ENCODE assay signal across 24 cellular contexts in genomic region chr20:48625136-48625900, GRCh38.
DNase-seq lines count a peak whose midpoint lies in the region; ATAC-seq, FAIRE-seq and TF ChIP-seq lines count a peak whose summit lies in the region.
"Had no signal": no experiment of that assay in that cellular context is flagged by ENCODE, and none has a peak within 500 bp of the region (broad histone marks: within the 10 kb centered on the region; RNA-seq: fewer than 3 reads in every experiment).

No MANE protein-coding gene starts in this region.

- H3K4me1 Mint-ChIP-seq in endothelial cell (ENCODE audit: unreplicated experiment): peaks cover 4% of the 10 kb centered on the region
- peaks cover 32 to 34% of the 10 kb centered on the region in 2 donors for H3K4me1 Mint-ChIP-seq in natural killer cell

- WGBS in right lobe of liver (ENCODE audit: insufficient coverage, low coverage, low lambda C conversion rate, missing lambda C conversion rate): 82% methylated on average over 4 of the region's 29 CpGs
- WGBS in HepG2 (ENCODE audit: low lambda C conversion rate): 53% methylated on average over 25 of the region's 29 CpGs

- H3K4me1 ChIP-seq in right lobe of liver (peaks cover 0 to 3% (median 0%) of the 10 kb centered on the region in 4 donors), HepG2 (ENCODE audit: insufficient read depth, low read length) (peaks cover 18% of the 10 kb centered on the region), OCI-LY7 (ENCODE audit: insufficient read depth, low read length, poor library complexity, severe bottlenecking) (peaks cover 14% of the 10 kb centered on the region), ascending aorta (peaks cover under 1 to 10% of the 10 kb centered on the region in 2 donors)
- H3K4me1 ChIP-seq: BE2C had no signal

- POLR2A ChIA-PET in HepG2 (lab: Yijun Ruan, JAX) (no interaction called here), OCI-LY7 (lab: Charles Lee) (no interaction called here)

- peaks cover 34% of the 10 kb centered on the region for H3K27me3 Mint-ChIP-seq in endothelial cell (ENCODE audit: unreplicated experiment)
- H3K27me3 Mint-ChIP-seq in natural killer cell (ENCODE audit: low read depth in 2 of 2): no peaks in the 10 kb centered on the region

- H3K79me2 ChIP-seq in HepG2 (ENCODE audit: insufficient read depth, low read length): no peaks in the 10 kb centered on the region
- H3K79me2 ChIP-seq in OCI-LY7 (ENCODE audit: insufficient read depth, low read depth, low read length): no peaks in the 10 kb centered on the region

- DNase-seq in right lobe of liver: peak in 2 of 3 donors; percentile 20 to 54
- no peak for DNase-seq in HepG2 (ENCODE audit: low spot score)
- DNase-seq in endothelial cell (ENCODE audit: low spot score): no peak
- no peak for DNase-seq in natural killer cell
- no peak for DNase-seq in OCI-LY7 (ENCODE audit: low spot score)
- DNase-seq in effector CD8-positive, alpha-beta T cell (lab: John Stamatoyannopoulos, UW): no peak
- DNase-seq in ascending aorta (ENCODE audit: low spot score in 2 of 2): no peak
- DNase-seq: BE2C, GOT3, NCI-H1105 treated with DMSO at 0.1 percent for 48 hours, NCI-H1694 treated with DMSO at 0.1 percent for 48 hours, NCI-H2107, NCI-H510A treated with DMSO at 0.1 percent for 48 hours, NCI-H82, PC-3, RPMI8226, SIG-M5 had no signal

- H3K9me3 Mint-ChIP-seq in endothelial cell (ENCODE audit: unreplicated experiment) (no peaks in the 10 kb centered on the region), natural killer cell (no peaks in the 10 kb centered on the region)

- no peak overlapping the region for H3K27ac ChIP-seq in right lobe of liver
- no peak overlapping the region for H3K27ac ChIP-seq in HepG2 (ENCODE audit: extremely low read length, insufficient read depth, low read length)
- no peak overlapping the region for H3K27ac ChIP-seq in OCI-LY7 (ENCODE audit: low read depth, low read length, poor library complexity, severe bottlenecking)
- H3K27ac ChIP-seq in ascending aorta: no peak overlapping the region

- CTCF ChIA-PET in HepG2 (lab: Yijun Ruan, JAX; ENCODE audit: low intra/inter-chr PET ratio, low total read pairs) (no interaction called here), OCI-LY7 (lab: Charles Lee; ENCODE audit: unreplicated experiment) (no interaction called here)

- no peak overlapping the region for H3K4me2 ChIP-seq in HepG2 (ENCODE audit: low read depth, low read length)
- H3K4me2 ChIP-seq in OCI-LY7 (ENCODE audit: low read length): no peak overlapping the region

- TF ChIP-seq CTCF in right lobe of liver (IDR thresholded peaks at IDR 0.05): no peak
- TF ChIP-seq CTCF in HepG2 (CRISPR knock-in tag; IDR thresholded peaks at IDR 0.05): no peak
- no peak for TF ChIP-seq CTCF in endothelial cell (IDR thresholded peaks at IDR 0.05; ENCODE audit: unreplicated experiment)
- no peak for TF ChIP-seq CTCF in natural killer cell (IDR thresholded peaks at IDR 0.05)
- no peak for TF ChIP-seq CTCF in OCI-LY7 (conservative IDR thresholded peaks at IDR 0.05; ENCODE audit: low read length)
- TF ChIP-seq CTCF in ascending aorta (IDR thresholded peaks at IDR 0.05): no peak

- no peak overlapping the region for H3K9ac ChIP-seq in HepG2 (ENCODE audit: insufficient read depth, low read depth, low read length)

- H3K4me3 Mint-ChIP-seq in endothelial cell (ENCODE audit: unreplicated experiment) (peak overlapping the region; percentile 67), natural killer cell (no peak overlapping the region)
- H3K4me3 Mint-ChIP-seq: CD8-positive, alpha-beta memory T cell had no signal

- peaks cover 41% of the 10 kb centered on the region for H3K36me3 Mint-ChIP-seq in endothelial cell (ENCODE audit: low read depth, unreplicated experiment)
- H3K36me3 Mint-ChIP-seq in natural killer cell: peaks cover 13% of the 10 kb centered on the region

- H3K9me3 ChIP-seq in right lobe of liver (no peaks in the 10 kb centered on the region), HepG2 (ENCODE audit: low read length) (no peaks in the 10 kb centered on the region), OCI-LY7 (ENCODE audit: low read length) (no peaks in the 10 kb centered on the region), ascending aorta (no peaks in the 10 kb centered on the region)
- H3K9me3 ChIP-seq: BE2C had no signal

- H3K27ac Mint-ChIP-seq in endothelial cell (ENCODE audit: unreplicated experiment): no peak overlapping the region
- peak overlapping the region; percentile 73 to 75 for H3K27ac Mint-ChIP-seq in natural killer cell

- H2AFZ ChIP-seq in HepG2 (ENCODE audit: low read length): no peak overlapping the region
- no peak overlapping the region for H2AFZ ChIP-seq in OCI-LY7 (ENCODE audit: low read length)

- no peaks in the 10 kb centered on the region for H4K20me1 ChIP-seq in HepG2 (ENCODE audit: insufficient read depth, low read length)
- H4K20me1 ChIP-seq in OCI-LY7 (ENCODE audit: insufficient read depth, low read length): no peaks in the 10 kb centered on the region

- H3K9me2 ChIP-seq in OCI-LY7 (ENCODE audit: insufficient read depth, low read length): no peaks in the 10 kb centered on the region

- TF ChIP-seq EP300 in HepG2 (IDR thresholded peaks at IDR 0.05; ENCODE audit: low read depth in 2 of 2, low read length in 2 of 2): no peak
- TF ChIP-seq EP300 in HepG2 (CRISPR knock-in tag; IDR thresholded peaks at IDR 0.05; ENCODE audit: borderline replicate concordance): no peak

- intact Hi-C loops in right lobe of liver (cut with DNase I) (loop anchor here in 1 of 2 donors (5.0 kb wide), 1 partner anchor 958 kb away; no protein-coding TSS in a partner anchor), HepG2 (cut with micrococcal nuclease; ENCODE audit: unreplicated experiment) (no loop called here), natural killer cell (cut with micrococcal nuclease) (no loop called here), OCI-LY7 (cut with micrococcal nuclease; ENCODE audit: unreplicated experiment) (no loop called here), ascending aorta (cut with DNase I) (no loop called here)

- no peak for FAIRE-seq in HepG2 (lab: Jason Lieb, UNC)
- FAIRE-seq: A204.1, D721Med, GM12892, GM18507, K562 had no signal

- no TSS peak for BruUV-seq in HepG2 (replicated peaks; lab: Mats Ljungman, UMichigan)
- BruUV-seq in OCI-LY7 (replicated peaks; lab: Mats Ljungman, UMichigan): no TSS peak

- no peak for TF ChIP-seq POLR2A in right lobe of liver (IDR thresholded peaks at IDR 0.05)
- TF ChIP-seq POLR2A in HepG2 (IDR thresholded peaks at IDR 0.05; ENCODE audit: insufficient read depth in 1 of 2, low read depth in 2 of 2, low read length in 2 of 2): no peak

- ATAC-seq in right lobe of liver: no peak
- ATAC-seq in HepG2: no peak
- ATAC-seq in natural killer cell: no peak
- no peak for ATAC-seq in GM21515 (IDR thresholded peaks at IDR 0.05; ENCODE audit: unreplicated experiment)
- ATAC-seq: K562, PC-3 had no signal

- H3K36me3 ChIP-seq in right lobe of liver (no peaks in the 10 kb centered on the region), HepG2 (replicated peaks in 1 of 2; ENCODE audit: control insufficient read depth in 1 of 2, insufficient read depth in 2 of 2, low read length in 2 of 2) (no peaks in the 10 kb centered on the region), OCI-LY7 (ENCODE audit: insufficient read depth, low read length) (no peaks in the 10 kb centered on the region), ascending aorta (peaks cover 53 to 71% of the 10 kb centered on the region in 2 donors)
- H3K36me3 ChIP-seq: BE2C had no signal

- H3K27me3 ChIP-seq in right lobe of liver (no peaks in the 10 kb centered on the region), HepG2 (ENCODE audit: control insufficient read depth in 1 of 2, insufficient read depth in 2 of 2, low read length in 2 of 2) (peaks cover 14 to 42% of the 10 kb centered on the region in 2 experiments; a peak in 3 of 5 replicates), ascending aorta (no peaks in the 10 kb centered on the region)
- H3K27me3 ChIP-seq: BE2C had no signal

- H3K4me3 ChIP-seq in right lobe of liver: no peak overlapping the region
- H3K4me3 ChIP-seq in HepG2 (replicated peaks in 1 of 3; ENCODE audit: insufficient read depth in 1 of 3, low read depth in 2 of 3, low read length in 3 of 3): no peak overlapping the region
- no peak overlapping the region for H3K4me3 ChIP-seq in OCI-LY7 (ENCODE audit: low read depth, low read length, poor library complexity, severe bottlenecking)
- H3K4me3 ChIP-seq in ascending aorta: no peak overlapping the region
- H3K4me3 ChIP-seq: K562 had no signal

- in situ Hi-C loops in HepG2 (cut with HindIII; ENCODE audit: extremely low pct_ligation_motif_present, low pct_unique_long_range_greater_than_20kb): no loop called here

- TF ChIP-seq RAD21 in HepG2 (CRISPR knock-in tag; IDR thresholded peaks at IDR 0.05): no peak

Comparison
In these comparisons a context has a peak if more than half of its experiments do, and no peak if none do; other contexts are left out.
1. DNase-seq: peak in right lobe of liver (2 of 3); none in HepG2 (single experiment), endothelial cell (single experiment), natural killer cell (single experiment), OCI-LY7 (single experiment), effector CD8-positive, alpha-beta T cell (single experiment) and ascending aorta (0 of 2).